1 cellular context compared by ENCODE assay signal in the genomic region with DNA sequence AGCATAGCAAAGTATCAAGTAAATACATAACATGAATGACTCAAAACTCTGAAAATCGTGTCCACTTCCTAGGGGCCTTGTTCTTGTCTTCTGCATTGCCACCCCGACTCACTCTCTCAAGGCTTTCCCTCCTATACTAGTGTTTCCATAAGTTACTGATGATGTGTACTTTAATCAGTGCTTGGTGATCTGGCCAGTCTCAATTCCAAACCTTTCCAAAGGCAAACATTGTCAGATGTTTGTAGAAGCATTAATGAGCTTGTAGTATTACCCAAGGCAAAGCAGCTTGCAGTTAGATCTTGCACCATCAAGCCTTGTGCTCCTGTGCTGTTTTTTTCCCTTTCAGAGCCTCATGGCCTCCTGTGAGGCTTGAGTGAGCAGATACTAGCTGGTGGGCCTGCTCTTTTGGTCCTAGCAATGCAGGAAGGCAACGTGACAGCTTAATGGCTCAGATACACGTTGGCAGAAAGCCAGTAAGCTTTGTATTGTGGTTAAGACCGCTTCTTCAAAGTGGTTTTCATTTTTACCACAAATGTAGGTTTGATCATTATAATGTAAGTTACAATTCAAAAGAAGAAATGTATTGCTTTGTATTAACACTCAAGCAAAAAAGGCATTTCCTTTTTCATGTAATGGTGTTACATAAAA.
TF ChIP-seq lines count a peak whose summit lies in the region.

No MANE protein-coding gene starts in this region.

TF ChIP-seq in SK-N-SH, 30 proteins besides CTCF, POLR2A, EP300 and RAD21 (continued from another document):
- TF ChIP-seq, protein P1, sequence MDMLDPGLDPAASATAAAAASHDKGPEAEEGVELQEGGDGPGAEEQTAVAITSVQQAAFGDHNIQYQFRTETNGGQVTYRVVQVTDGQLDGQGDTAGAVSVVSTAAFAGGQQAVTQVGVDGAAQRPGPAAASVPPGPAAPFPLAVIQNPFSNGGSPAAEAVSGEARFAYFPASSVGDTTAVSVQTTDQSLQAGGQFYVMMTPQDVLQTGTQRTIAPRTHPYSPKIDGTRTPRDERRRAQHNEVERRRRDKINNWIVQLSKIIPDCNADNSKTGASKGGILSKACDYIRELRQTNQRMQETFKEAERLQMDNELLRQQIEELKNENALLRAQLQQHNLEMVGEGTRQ (IDR thresholded peaks at IDR 0.05; ENCODE audit: borderline replicate concordance, low read depth, low read length) = no peak
- TF ChIP-seq TCF12 (IDR thresholded peaks at IDR 0.05) = peak; percentile 58; the same call in 1 of the 2 replicates
- TF ChIP-seq, protein P2, sequence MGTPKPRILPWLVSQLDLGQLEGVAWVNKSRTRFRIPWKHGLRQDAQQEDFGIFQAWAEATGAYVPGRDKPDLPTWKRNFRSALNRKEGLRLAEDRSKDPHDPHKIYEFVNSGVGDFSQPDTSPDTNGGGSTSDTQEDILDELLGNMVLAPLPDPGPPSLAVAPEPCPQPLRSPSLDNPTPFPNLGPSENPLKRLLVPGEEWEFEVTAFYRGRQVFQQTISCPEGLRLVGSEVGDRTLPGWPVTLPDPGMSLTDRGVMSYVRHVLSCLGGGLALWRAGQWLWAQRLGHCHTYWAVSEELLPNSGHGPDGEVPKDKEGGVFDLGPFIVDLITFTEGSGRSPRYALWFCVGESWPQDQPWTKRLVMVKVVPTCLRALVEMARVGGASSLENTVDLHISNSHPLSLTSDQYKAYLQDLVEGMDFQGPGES (IDR thresholded peaks at IDR 0.05; ENCODE audit: low read depth, low read length) = no peak
- no peak for TF ChIP-seq RXRA (IDR thresholded peaks at IDR 0.05; ENCODE audit: borderline replicate concordance, low read depth)
